In genomic region chr10:113020838-113021237, GRCh38 we compare ENCODE assay signal across 10 cellular contexts.
DNase-seq lines count a peak whose midpoint lies in the region; ATAC-seq and TF ChIP-seq lines count a peak whose summit lies in the region.
"Had no signal": no experiment of that assay in that cellular context is flagged by ENCODE, and none has a peak within 500 bp of the region (broad histone marks: within the 10 kb centered on the region; RNA-seq: fewer than 3 reads in every experiment).

No MANE protein-coding gene starts in this region.

- H3K4me1 ChIP-seq in transverse colon = peaks cover 15 to 63% (median 35%) of the 10 kb centered on the region in 4 donors

- H3K36me3 ChIP-seq in transverse colon = no peaks in the 10 kb centered on the region

- peak overlapping the region; percentile 6 for H3K4me3 ChIP-seq in coronary artery
- no peak overlapping the region for H3K4me3 ChIP-seq in transverse colon
- H3K4me3 ChIP-seq: PC-9 had no signal

- no peaks in the 10 kb centered on the region for H3K9me3 ChIP-seq in transverse colon

- H3K27ac ChIP-seq in coronary artery = peak overlapping the region; percentile 20 to 42
- peak overlapping the region in 3 of 4 donors; percentile 9 to 43 (median 13) for H3K27ac ChIP-seq in transverse colon
- H3K27ac ChIP-seq: PC-9 had no signal

- TF ChIP-seq CTCF in coronary artery (IDR thresholded peaks at IDR 0.05) (no peak), transverse colon (IDR thresholded peaks at IDR 0.05) (no peak)

- TF ChIP-seq POLR2A in transverse colon (IDR thresholded peaks at IDR 0.05) = no peak

- ATAC-seq in HG03378 (IDR thresholded peaks at IDR 0.05; ENCODE audit: unreplicated experiment) (no peak), HG02870 (IDR thresholded peaks at IDR 0.05; ENCODE audit: unreplicated experiment) (no peak)

- intact Hi-C loops in transverse colon (cut with DNase I; ENCODE audit: low total_unique reads) = no loop called here

- WGBS in transverse colon (ENCODE audit: low coverage in 1 of 2), 2 donors = 56 to 95% methylated on average over 3 to 7 of the region's 7 CpGs

- in situ Hi-C loops in transverse colon (cut with MboI; ENCODE audit: low pct_ligation_motif_present in 1 of 4, low pct_unique_long_range_greater_than_20kb in 1 of 4, low sequenced_read_pairs in 3 of 4) = no loop called here

- DNase-seq in NCI-H1417 (lab: John Stamatoyannopoulos, UW) = peak in 2 of 3 experiments; percentile 12 to 56
- DNase-seq in NCI-H1417 treated with DMSO at 0.1 percent for 48 hours (lab: John Stamatoyannopoulos, UW) = no peak
- no peak for DNase-seq in coronary artery (ENCODE audit: low spot score)
- DNase-seq in medulla oblongata (ENCODE audit: extremely low spot score) = peak; percentile 45
- DNase-seq in transverse colon = no peak
- no peak for DNase-seq in SW 1271 (lab: John Stamatoyannopoulos, UW)
- DNase-seq: activated CD8-positive, alpha-beta memory T cell treated with anti-CD3 and anti-CD28 coated beads, Interleukin-2, amount 50 U/mL, for 48 hours; PC-9 had no signal

- no peaks in the 10 kb centered on the region for H3K27me3 ChIP-seq in transverse colon

- TF ChIP-seq EP300 in transverse colon (IDR thresholded peaks at IDR 0.05; ENCODE audit: low read depth) = no peak

Comparison
In these comparisons a context has a peak if more than half of its experiments do, and no peak if none do; other contexts are left out.
1. DNase-seq: peak in NCI-H1417 (2 of 3) and medulla oblongata (single experiment); none in NCI-H1417 treated with DMSO at 0.1 percent for 48 hours (single experiment), coronary artery (single experiment), transverse colon (single experiment) and SW 1271 (0 of 2).